Comparison of ENCODE assay signal across 1 cellular context in genomic region chr17:28216528-28216927, GRCh38.
TF ChIP-seq lines count a peak whose summit lies in the region.

No MANE protein-coding gene starts in this region.

TF ChIP-seq in K562, 482 proteins besides CTCF, POLR2A, EP300 and RAD21 (continued from another document):
- no peak for TF ChIP-seq WHSC1 (IDR thresholded peaks at IDR 0.05; ENCODE audit: low read length)
- TF ChIP-seq MAFF (IDR thresholded peaks at IDR 0.05; ENCODE audit: low read length), result peak; percentile 35; the same call in 1 of the 2 replicates
- TF ChIP-seq, protein P1, sequence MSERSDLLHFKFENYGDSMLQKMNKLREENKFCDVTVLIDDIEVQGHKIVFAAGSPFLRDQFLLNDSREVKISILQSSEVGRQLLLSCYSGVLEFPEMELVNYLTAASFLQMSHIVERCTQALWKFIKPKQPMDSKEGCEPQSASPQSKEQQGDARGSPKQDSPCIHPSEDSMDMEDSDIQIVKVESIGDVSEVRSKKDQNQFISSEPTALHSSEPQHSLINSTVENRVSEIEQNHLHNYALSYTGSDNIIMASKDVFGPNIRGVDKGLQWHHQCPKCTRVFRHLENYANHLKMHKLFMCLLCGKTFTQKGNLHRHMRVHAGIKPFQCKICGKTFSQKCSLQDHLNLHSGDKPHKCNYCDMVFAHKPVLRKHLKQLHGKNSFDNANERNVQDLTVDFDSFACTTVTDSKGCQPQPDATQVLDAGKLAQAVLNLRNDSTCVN (CRISPR knock-in tag; IDR thresholded peaks at IDR 0.05), result no peak
- peak; percentile 88 for TF ChIP-seq ZNF316 (IDR thresholded peaks at IDR 0.05)
- peak; percentile 79 for TF ChIP-seq HCFC1 (IDR thresholded peaks at IDR 0.05; ENCODE audit: low read depth, low read length)
- no peak for TF ChIP-seq KAT8 (IDR thresholded peaks at IDR 0.05; ENCODE audit: low read depth)
- TF ChIP-seq MEF2D (tag; conservative IDR thresholded peaks at IDR 0.05; ENCODE audit: low read depth), result no peak
- peak; percentile 37 to 39; a peak in 2 of 4 replicates for TF ChIP-seq SIX5 (IDR thresholded peaks at IDR 0.05; ENCODE audit: borderline replicate concordance in 1 of 2, insufficient read depth in 1 of 2, low read depth in 1 of 2, low read length in 2 of 2)
- peak; percentile 57; the same call in 1 of the 2 replicates for TF ChIP-seq ZNF143 (CRISPR knock-in tag; IDR thresholded peaks at IDR 0.05)
- no peak for TF ChIP-seq SMARCE1 (IDR thresholded peaks at IDR 0.05)
- no peak for TF ChIP-seq KHSRP (IDR thresholded peaks at IDR 0.05)
- no peak for TF ChIP-seq TAF9B (IDR thresholded peaks at IDR 0.05; ENCODE audit: partially characterized antibody)
- TF ChIP-seq SNIP1 (IDR thresholded peaks at IDR 0.05; ENCODE audit: low read depth), result no peak
- TF ChIP-seq TFAM (CRISPR knock-in tag; conservative IDR thresholded peaks at IDR 0.05), result no peak
- TF ChIP-seq, protein P2, sequence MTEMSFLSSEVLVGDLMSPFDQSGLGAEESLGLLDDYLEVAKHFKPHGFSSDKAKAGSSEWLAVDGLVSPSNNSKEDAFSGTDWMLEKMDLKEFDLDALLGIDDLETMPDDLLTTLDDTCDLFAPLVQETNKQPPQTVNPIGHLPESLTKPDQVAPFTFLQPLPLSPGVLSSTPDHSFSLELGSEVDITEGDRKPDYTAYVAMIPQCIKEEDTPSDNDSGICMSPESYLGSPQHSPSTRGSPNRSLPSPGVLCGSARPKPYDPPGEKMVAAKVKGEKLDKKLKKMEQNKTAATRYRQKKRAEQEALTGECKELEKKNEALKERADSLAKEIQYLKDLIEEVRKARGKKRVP (CRISPR knock-in tag; IDR thresholded peaks at IDR 0.05), result no peak
- no peak for TF ChIP-seq IFI16 (CRISPR knock-in tag; IDR thresholded peaks at IDR 0.05)
- TF ChIP-seq ZNF589 (CRISPR knock-in tag; IDR thresholded peaks at IDR 0.05; ENCODE audit: low read depth), result no peak
- no peak for TF ChIP-seq HLTF (IDR thresholded peaks at IDR 0.05)
- TF ChIP-seq, protein P3, sequence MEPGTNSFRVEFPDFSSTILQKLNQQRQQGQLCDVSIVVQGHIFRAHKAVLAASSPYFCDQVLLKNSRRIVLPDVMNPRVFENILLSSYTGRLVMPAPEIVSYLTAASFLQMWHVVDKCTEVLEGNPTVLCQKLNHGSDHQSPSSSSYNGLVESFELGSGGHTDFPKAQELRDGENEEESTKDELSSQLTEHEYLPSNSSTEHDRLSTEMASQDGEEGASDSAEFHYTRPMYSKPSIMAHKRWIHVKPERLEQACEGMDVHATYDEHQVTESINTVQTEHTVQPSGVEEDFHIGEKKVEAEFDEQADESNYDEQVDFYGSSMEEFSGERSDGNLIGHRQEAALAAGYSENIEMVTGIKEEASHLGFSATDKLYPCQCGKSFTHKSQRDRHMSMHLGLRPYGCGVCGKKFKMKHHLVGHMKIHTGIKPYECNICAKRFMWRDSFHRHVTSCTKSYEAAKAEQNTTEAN (CRISPR knock-in tag; IDR thresholded peaks at IDR 0.05), result no peak
- no peak for TF ChIP-seq PTRF (tag; IDR thresholded peaks at IDR 0.05)
- 0 out of 2 replicates have a peak, but pooled peaks have one; percentile 29 for TF ChIP-seq MAFK (IDR thresholded peaks at IDR 0.05; ENCODE audit: low read length)
- no peak for TF ChIP-seq SP2 (IDR thresholded peaks at IDR 0.05; ENCODE audit: extremely low read depth, low read depth, low read length, poor library complexity, severe bottlenecking)
- TF ChIP-seq RCOR1 (IDR thresholded peaks at IDR 0.05; ENCODE audit: borderline replicate concordance in 1 of 2, low read depth in 2 of 2, low read length in 2 of 2), result no peak
- no peak for TF ChIP-seq MTA2 (IDR thresholded peaks at IDR 0.05; ENCODE audit: low read depth)
- TF ChIP-seq EHMT2 (IDR thresholded peaks at IDR 0.05), result no peak
- TF ChIP-seq MAFG (tag; conservative IDR thresholded peaks at IDR 0.05), result peak; percentile 44; the same call in 1 of the 2 replicates
- no peak for TF ChIP-seq HDAC6 (IDR thresholded peaks at IDR 0.05; ENCODE audit: low read depth, low read length)
- no peak for TF ChIP-seq HDAC1 (IDR thresholded peaks at IDR 0.05)
- no peak for TF ChIP-seq CCAR2 (IDR thresholded peaks at IDR 0.05; ENCODE audit: low read depth, low read length)
- no peak for TF ChIP-seq GABPB1 (CRISPR knock-in tag; IDR thresholded peaks at IDR 0.05)
